ENCODE assay signal across 9 cellular contexts in genomic region chrX:67544871-67545771, GRCh38. TPM values are rescaled to one million over a fixed set of nuclear protein-coding genes. Genes with fewer than 3 reads are reported as not detected.
DNase-seq lines count a peak whose midpoint lies in the region; ATAC-seq, FAIRE-seq and TF ChIP-seq lines count a peak whose summit lies in the region.
"Had no signal": no experiment of that assay in that cellular context is flagged by ENCODE, and none has a peak within 500 bp of the region (broad histone marks: within the 10 kb centered on the region; RNA-seq: fewer than 3 reads in every experiment).

No MANE protein-coding gene starts in this region.

- no peaks in the 10 kb centered on the region for H3K4me1 ChIP-seq in right atrium auricular region
- H3K4me1 ChIP-seq in gastrocnemius medialis: peaks cover 0 to 5% of the 10 kb centered on the region in 2 donors

- H3K9me3 ChIP-seq in right atrium auricular region (no peaks in the 10 kb centered on the region), gastrocnemius medialis (no peaks in the 10 kb centered on the region)

- POLR2A ChIA-PET in WTC11 (lab: Charles Lee): no interaction called here

- TF ChIP-seq CTCF in WTC11 (IDR thresholded peaks at IDR 0.05) (no peak), right atrium auricular region (IDR thresholded peaks at IDR 0.05) (no peak), gastrocnemius medialis (IDR thresholded peaks at IDR 0.05 in 4 of 5, conservative IDR thresholded peaks at IDR 0.05 in 1 of 5) (no peak)

- peak overlapping the region; percentile 82 for H3K4me3 Mint-ChIP-seq in WTC11
- no peak overlapping the region for H3K4me3 Mint-ChIP-seq in effector memory CD8-positive, alpha-beta T cell
- no peak overlapping the region for H3K4me3 Mint-ChIP-seq in activated CD8-positive, alpha-beta memory T cell treated with anti-CD3 and anti-CD28 coated beads, Interleukin-2, amount 10 ng/mL, durations not matched to agents 7 days and 5 days

- H3K36me3 Mint-ChIP-seq in WTC11: no peaks in the 10 kb centered on the region
- no peaks in the 10 kb centered on the region for H3K36me3 Mint-ChIP-seq in effector memory CD8-positive, alpha-beta T cell (ENCODE audit: insufficient read depth)
- no peaks in the 10 kb centered on the region for H3K36me3 Mint-ChIP-seq in activated CD8-positive, alpha-beta memory T cell treated with anti-CD3 and anti-CD28 coated beads, Interleukin-2, amount 10 ng/mL, durations not matched to agents 7 days and 5 days
- H3K36me3 Mint-ChIP-seq: naive B cell had no signal

- 0 out of 2 replicates have a peak overlapping the region, but pooled peaks have one; percentile 32 for H3K27ac Mint-ChIP-seq in WTC11
- H3K27ac Mint-ChIP-seq in effector memory CD8-positive, alpha-beta T cell: no peak overlapping the region
- no peak overlapping the region for H3K27ac Mint-ChIP-seq in activated CD8-positive, alpha-beta memory T cell treated with anti-CD3 and anti-CD28 coated beads, Interleukin-2, amount 10 ng/mL, durations not matched to agents 7 days and 5 days

- no peak for ATAC-seq in WTC11
- ATAC-seq in gastrocnemius medialis: peak in 1 of 2 donors; percentile 47
- ATAC-seq in effector memory CD8-positive, alpha-beta T cell (replicated peaks): no peak
- ATAC-seq in GM18498 (IDR thresholded peaks at IDR 0.05; ENCODE audit: unreplicated experiment): no peak
- ATAC-seq in activated CD8-positive, alpha-beta memory T cell treated with anti-CD3 and anti-CD28 coated beads, Interleukin-2, amount 10 ng/mL, durations not matched to agents 7 days and 5 days: no peak

- H3K4me1 Mint-ChIP-seq in WTC11: peaks cover 39% of the 10 kb centered on the region
- no peaks in the 10 kb centered on the region for H3K4me1 Mint-ChIP-seq in effector memory CD8-positive, alpha-beta T cell (ENCODE audit: low read depth in 2 of 2)
- no peaks in the 10 kb centered on the region for H3K4me1 Mint-ChIP-seq in activated CD8-positive, alpha-beta memory T cell treated with anti-CD3 and anti-CD28 coated beads, Interleukin-2, amount 10 ng/mL, durations not matched to agents 7 days and 5 days

- H3K27me3 ChIP-seq in right atrium auricular region: no peaks in the 10 kb centered on the region
- H3K27me3 ChIP-seq in gastrocnemius medialis: peaks cover 0 to 5% (median 0%) of the 10 kb centered on the region in 3 donors

- CTCF ChIA-PET in WTC11 (lab: Charles Lee): interaction anchor here (1.2 kb wide), 1 partner anchor 173 kb away, joined by 4 read pairs; no protein-coding TSS in a partner anchor
- CTCF ChIA-PET in activated CD8-positive, alpha-beta memory T cell treated with anti-CD3 and anti-CD28 coated beads, Interleukin-2, amount 10 ng/mL, durations not matched to agents 7 days and 5 days (lab: Charles Lee): no interaction called here

- no peak for TF ChIP-seq POLR2A in H54 (IDR thresholded peaks at IDR 0.05; ENCODE audit: low read depth, low read length)
- TF ChIP-seq POLR2A in gastrocnemius medialis (IDR thresholded peaks at IDR 0.05): peak in 1 of 2 donors; percentile 13

- in situ Hi-C loops in gastrocnemius medialis (cut with MboI; ENCODE audit: low sequenced_read_pairs in 4 of 4): loop anchor here in 1 of 4 donors (25.0 kb wide), 1 partner anchor 167 kb away; no protein-coding TSS in a partner anchor

- H3K36me3 ChIP-seq in right atrium auricular region: no peaks in the 10 kb centered on the region
- H3K36me3 ChIP-seq in gastrocnemius medialis: no peaks in the 10 kb centered on the region

- H3K27ac ChIP-seq in right atrium auricular region (peak overlapping the region; percentile 57 to 66), gastrocnemius medialis (peak overlapping the region; percentile 80 to 88 (median 82))

- H3K27me3 Mint-ChIP-seq in WTC11 (ENCODE audit: low read depth): peaks cover 16% of the 10 kb centered on the region
- H3K27me3 Mint-ChIP-seq in effector memory CD8-positive, alpha-beta T cell: peaks cover 9 to 12% of the 10 kb centered on the region in 2 donors
- H3K27me3 Mint-ChIP-seq in activated CD8-positive, alpha-beta memory T cell treated with anti-CD3 and anti-CD28 coated beads, Interleukin-2, amount 10 ng/mL, durations not matched to agents 7 days and 5 days: peaks cover 26% of the 10 kb centered on the region

- FAIRE-seq in H54 (lab: Jason Lieb, UNC): no peak

- intact Hi-C loops in gastrocnemius medialis (cut with DNase I; ENCODE audit: low total_unique reads): loop anchor here (5.0 kb wide), 3 partner anchors 177 to 662 kb away; no protein-coding TSS in a partner anchor

- H3K4me3 ChIP-seq in right atrium auricular region: peak overlapping the region; percentile 49 to 55
- H3K4me3 ChIP-seq in gastrocnemius medialis: peak overlapping the region; percentile 57 to 72 (median 67)

- no peaks in the 10 kb centered on the region for H3K9me3 Mint-ChIP-seq in WTC11
- no peaks in the 10 kb centered on the region for H3K9me3 Mint-ChIP-seq in effector memory CD8-positive, alpha-beta T cell
- H3K9me3 Mint-ChIP-seq in activated CD8-positive, alpha-beta memory T cell treated with anti-CD3 and anti-CD28 coated beads, Interleukin-2, amount 10 ng/mL, durations not matched to agents 7 days and 5 days (ENCODE audit: low read depth): no peaks in the 10 kb centered on the region

- DNase-seq in H54 (ENCODE audit: insufficient read length, low spot score) (peak; percentile 37), WTC11 (ENCODE audit: low spot score) (peak; percentile 19), right atrium auricular region (ENCODE audit: low spot score) (no peak), gastrocnemius medialis (peak in 1 of 2 donors; percentile 28), NCI-H2029 treated with DMSO at 0.1 percent for 48 hours (lab: John Stamatoyannopoulos, UW) (no peak)
- no peak for DNase-seq in effector memory CD8-positive, alpha-beta T cell
- DNase-seq in activated CD8-positive, alpha-beta memory T cell treated with anti-CD3 and anti-CD28 coated beads, Interleukin-2, amount 10 ng/mL, durations not matched to agents 7 days and 5 days: no peak
- DNase-seq: naive B cell had no signal

TF ChIP-seq in WTC11, 78 proteins besides CTCF, POLR2A, EP300 and RAD21 (continues in another document):
- TF ChIP-seq OVOL2 (CRISPR knock-in tag; IDR thresholded peaks at IDR 0.05; ENCODE audit: borderline replicate concordance): no peak
- TF ChIP-seq USF1 (CRISPR knock-in tag; IDR thresholded peaks at IDR 0.05): no peak
- TF ChIP-seq JAZF1 (CRISPR knock-in tag; IDR thresholded peaks at IDR 0.05): no peak
- no peak for TF ChIP-seq GRHL2 (CRISPR knock-in tag; IDR thresholded peaks at IDR 0.05; ENCODE audit: insufficient replicate concordance, severe bottlenecking)
- no peak for TF ChIP-seq E2F4 (CRISPR knock-in tag; IDR thresholded peaks at IDR 0.05; ENCODE audit: borderline replicate concordance, low read depth)
- no peak for TF ChIP-seq RORB (CRISPR knock-in tag; IDR thresholded peaks at IDR 0.05)
- TF ChIP-seq ESRRA (CRISPR knock-in tag; IDR thresholded peaks at IDR 0.05; ENCODE audit: borderline replicate concordance): no peak
- TF ChIP-seq ZNF532 (CRISPR knock-in tag; IDR thresholded peaks at IDR 0.05; ENCODE audit: borderline replicate concordance): no peak
- TF ChIP-seq ZNF317 (CRISPR knock-in tag; IDR thresholded peaks at IDR 0.05; ENCODE audit: borderline replicate concordance, low read depth): no peak

RNA-seq across cellular contexts. Expression of gene AR, which starts 1.3 kb away (rescaled TPM):
- total RNA-seq in WTC11 (2021) (8.5 to 10.3 TPM (median 9.5 TPM) in 3 replicates), right atrium auricular region (1 to 10 TPM; 7.9 to 9.1 TPM), gastrocnemius medialis (1 to 10 TPM; 6.8 to 9.9 (median 8.2) TPM)
- total RNA-seq in activated CD8-positive, alpha-beta memory T cell treated with anti-CD3 and anti-CD28 coated beads, Interleukin-2, amount 10 ng/mL, durations not matched to agents 7 days and 5 days: under 1 TPM in 1 of 2 experiments, not detected in 1; 0.06 TPM

Comparison
In these comparisons a context has a peak if more than half of its experiments do, and no peak if none do; other contexts are left out.
1. DNase-seq: peak in H54 (single experiment) and WTC11 (single experiment); none in right atrium auricular region (single experiment), effector memory CD8-positive, alpha-beta T cell (0 of 3), NCI-H2029 treated with DMSO at 0.1 percent for 48 hours (single experiment) and activated CD8-positive, alpha-beta memory T cell treated with anti-CD3 and anti-CD28 coated beads, Interleukin-2, amount 10 ng/mL, durations not matched to agents 7 days and 5 days (single experiment).